Comparison of ENCODE assay signal across 15 cellular contexts in the genomic region with DNA sequence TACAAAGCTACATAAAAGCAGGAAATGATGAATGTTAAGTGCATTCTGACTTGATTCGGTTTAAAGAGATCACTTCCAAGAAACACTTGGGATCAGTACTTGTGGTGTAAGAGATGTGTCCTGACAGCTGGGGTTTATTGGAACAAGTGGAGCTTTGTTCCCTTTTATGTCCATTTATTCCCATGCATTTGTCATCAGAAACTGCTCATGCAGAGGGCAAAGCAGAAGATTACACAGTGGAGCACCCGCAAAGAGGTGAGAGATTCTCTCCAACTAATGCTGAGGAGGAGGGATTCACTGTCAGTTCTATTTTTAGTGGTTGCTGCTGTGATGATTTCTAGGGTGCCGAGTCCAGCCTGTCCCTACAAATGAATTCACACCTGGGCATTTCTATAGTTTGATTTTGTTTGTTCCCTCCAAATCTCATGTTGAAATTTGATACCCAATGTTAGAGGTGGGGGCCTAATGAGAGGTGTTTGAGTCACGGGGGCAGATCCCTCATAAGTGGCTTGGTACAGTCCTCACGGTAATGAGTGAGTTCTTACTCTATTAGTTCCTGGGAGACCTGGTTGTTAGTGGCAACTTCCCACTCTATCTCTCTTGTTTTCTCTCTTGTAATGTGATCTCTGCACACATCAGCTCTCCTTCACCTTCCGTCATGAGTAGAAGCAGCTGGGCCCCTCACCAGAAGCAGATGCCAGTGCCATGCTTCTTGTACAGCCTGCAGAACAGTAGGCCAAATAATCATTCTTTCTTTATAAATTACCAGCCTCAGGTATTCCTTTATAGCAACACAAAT. TPM values are rescaled to one million over a fixed set of nuclear protein-coding genes. Genes with fewer than 3 reads are reported as not detected.
DNase-seq lines count a peak whose midpoint lies in the region; ATAC-seq and TF ChIP-seq lines count a peak whose summit lies in the region.
"Had no signal": no experiment of that assay in that cellular context is flagged by ENCODE, and none has a peak within 500 bp of the region (broad histone marks: within the 10 kb centered on the region; RNA-seq: fewer than 3 reads in every experiment).

No MANE protein-coding gene starts in this region.

- in situ Hi-C loops in IMR-90 (cut with MboI; ENCODE audit: low sequenced_read_pairs) = no loop called here

- H4K20me1 ChIP-seq in IMR-90 (ENCODE audit: insufficient read depth, low read length) = no peaks in the 10 kb centered on the region

- ATAC-seq in IMR-90 (ENCODE audit: low read depth) = no peak
- no peak for ATAC-seq in naive thymus-derived CD8-positive, alpha-beta T cell
- ATAC-seq: upper lobe of right lung had no signal

- H3K4me3 Mint-ChIP-seq in naive thymus-derived CD8-positive, alpha-beta T cell = no peak overlapping the region
- H3K4me3 Mint-ChIP-seq: activated naive CD4-positive, alpha-beta T cell treated with anti-CD3 and anti-CD28 coated beads, Interleukin-2, amount 10 ng/mL, durations not matched to agents 7 days and 5 days had no signal

- no peaks in the 10 kb centered on the region for H3K4me1 ChIP-seq in IMR-90 (ENCODE audit: control insufficient read depth, insufficient read depth, low read length)
- H3K4me1 ChIP-seq in sigmoid colon = no peaks in the 10 kb centered on the region
- H3K4me1 ChIP-seq: upper lobe of right lung had no signal

- no peak overlapping the region for H3K9ac ChIP-seq in IMR-90 (ENCODE audit: low read depth, low read length)

- no peak overlapping the region for H3K4me3 ChIP-seq in IMR-90 (ENCODE audit: insufficient read depth, low read depth, low read length)
- no peak overlapping the region for H3K4me3 ChIP-seq in sigmoid colon
- H3K4me3 ChIP-seq: upper lobe of right lung had no signal

- H3K27ac ChIP-seq in IMR-90 (ENCODE audit: insufficient read depth, low read length) (no peak overlapping the region), caudate nucleus (ENCODE audit: low read depth, low read length) (peak overlapping the region; percentile 83), sigmoid colon (no peak overlapping the region)
- H3K27ac ChIP-seq: upper lobe of right lung had no signal

- CTCF ChIA-PET in IMR-90 (lab: Yijun Ruan, JAX) = no interaction called here

- H2AK9ac ChIP-seq in IMR-90 (replicated peaks; ENCODE audit: low read depth, low read length, poor library complexity) = no peak overlapping the region

- TF ChIP-seq CTCF in IMR-90 (conservative IDR thresholded peaks at IDR 0.05; ENCODE audit: low read depth, low read length) (no peak), sigmoid colon (IDR thresholded peaks at IDR 0.05) (no peak)

- H3K36me3 ChIP-seq in IMR-90 (ENCODE audit: control insufficient read depth, insufficient read depth, low read length) = no peaks in the 10 kb centered on the region
- no peaks in the 10 kb centered on the region for H3K36me3 ChIP-seq in sigmoid colon
- H3K36me3 ChIP-seq: upper lobe of right lung had no signal

- H2BK5ac ChIP-seq in IMR-90 (ENCODE audit: low read depth, low read length, poor library complexity, severe bottlenecking) = no peak overlapping the region

- no TSS peak for BruUV-seq in IMR-90 (replicated peaks; lab: Mats Ljungman, UMichigan)

- peaks cover 0 to 2% (median 0%) of the 10 kb centered on the region in 5 donors for H3K27me3 Mint-ChIP-seq in naive thymus-derived CD8-positive, alpha-beta T cell

- TF ChIP-seq RAD21 in IMR-90 (IDR thresholded peaks at IDR 0.05; ENCODE audit: low read length) = no peak

- DNase-seq in IMR-90 = peak; percentile 11
- peak; percentile 54 for DNase-seq in NCI-H2196 treated with DMSO at 0.1 percent for 48 hours (lab: John Stamatoyannopoulos, UW; ENCODE audit: unreplicated experiment)
- peak in 15 of 61 donors; percentile 1 to 56 (median 8) for DNase-seq in caudate nucleus (lab: John Stamatoyannopoulos, UW)
- peak; percentile 0 for DNase-seq in pulmonary artery endothelial cell (ENCODE audit: low read depth, low spot score)
- no peak for DNase-seq in sigmoid colon
- no peak for DNase-seq in dedifferentiated amniotic fluid mesenchymal stem cell (ENCODE audit: extremely low spot score)
- DNase-seq in naive thymus-derived CD8-positive, alpha-beta T cell = no peak
- no peak for DNase-seq in activated effector memory CD4-positive, alpha-beta T cell treated with anti-CD3 and anti-CD28 coated beads, Interleukin-2, amount 50 U/mL, for 16 hours
- DNase-seq: activated CD4-positive, alpha-beta T cell treated with anti-CD3 and anti-CD28 coated beads, Interleukin-2, amount 50 U/mL, for 1 hour; activated naive CD4-positive, alpha-beta T cell treated with anti-CD3 and anti-CD28 coated beads, Interleukin-2, amount 10 ng/mL, durations not matched to agents 7 days and 5 days; NCI-H446; SW 1271; upper lobe of right lung had no signal

- no peak overlapping the region for H4K8ac ChIP-seq in IMR-90 (ENCODE audit: low read depth in 2 of 2, low read length in 2 of 2)

- H2BK15ac ChIP-seq in IMR-90 (ENCODE audit: low read depth, low read length) = no peak overlapping the region

- no peaks in the 10 kb centered on the region for H3K4me1 Mint-ChIP-seq in naive thymus-derived CD8-positive, alpha-beta T cell
- H3K4me1 Mint-ChIP-seq: activated naive CD4-positive, alpha-beta T cell treated with anti-CD3 and anti-CD28 coated beads, Interleukin-2, amount 10 ng/mL, durations not matched to agents 7 days and 5 days had no signal

- WGBS in IMR-90 (ENCODE audit: extremely low coverage in 2 of 2, insufficient read length in 1 of 2), 2 experiments = 17% methylated on average over 1 of the region's 6 CpGs; no CpG with 5 or more reads in 1 of the 2 experiments
- WGBS in sigmoid colon, 2 donors = 69 to 79% methylated on average over 6 of the region's 6 CpGs

- H3K27me3 ChIP-seq in IMR-90 (ENCODE audit: control insufficient read depth, insufficient read depth, low read length) (no peaks in the 10 kb centered on the region), sigmoid colon (no peaks in the 10 kb centered on the region)
- H3K27me3 ChIP-seq: upper lobe of right lung had no signal

- no peak for TF ChIP-seq EP300 in sigmoid colon (IDR thresholded peaks at IDR 0.05)

- H3K18ac ChIP-seq in IMR-90 (ENCODE audit: low read depth, low read length) = no peak overlapping the region

- no peak overlapping the region for H2AFZ ChIP-seq in IMR-90 (replicated peaks; ENCODE audit: low read length, poor library complexity)

- H3K9me1 ChIP-seq in IMR-90 (ENCODE audit: insufficient read depth, low read length) = no peaks in the 10 kb centered on the region

- H2BK20ac ChIP-seq in IMR-90 (ENCODE audit: low read depth, low read length) = no peak overlapping the region

- intact Hi-C loops in IMR-90 (cut with micrococcal nuclease) = no loop called here
- intact Hi-C loops in sigmoid colon (cut with DNase I) = no loop called here

- no peak overlapping the region for H3K56ac ChIP-seq in IMR-90 (ENCODE audit: extremely low read depth, insufficient read depth, low read length)

- POLR2A ChIA-PET in IMR-90 (lab: Charles Lee; ENCODE audit: unreplicated experiment) = no interaction called here
- POLR2A ChIA-PET in naive thymus-derived CD8-positive, alpha-beta T cell (lab: Charles Lee) = interaction anchor here (0.7 kb wide), 1 partner anchor 11 kb away, joined by 3 read pairs; no protein-coding TSS in a partner anchor

- no peak overlapping the region for H3K23ac ChIP-seq in IMR-90 (ENCODE audit: low read depth, low read length)

- no peaks in the 10 kb centered on the region for H3K79me1 ChIP-seq in IMR-90 (ENCODE audit: low read depth in 1 of 2, low read length in 2 of 2)

- H4K5ac ChIP-seq in IMR-90 (ENCODE audit: low read depth, low read length) = no peak overlapping the region

- H3K9me3 ChIP-seq in IMR-90 (ENCODE audit: control insufficient read depth, insufficient read depth, low read length) (no peaks in the 10 kb centered on the region), sigmoid colon (no peaks in the 10 kb centered on the region)
- H3K9me3 ChIP-seq: upper lobe of right lung had no signal

- no peak overlapping the region for H2BK120ac ChIP-seq in IMR-90 (ENCODE audit: low read depth, low read length)

- dilution Hi-C loops in IMR-90 (cut with HindIII; ENCODE audit: low sequenced_read_pairs, unreplicated experiment) = no loop called here

- H3K27ac Mint-ChIP-seq in naive thymus-derived CD8-positive, alpha-beta T cell = no peak overlapping the region
- H3K27ac Mint-ChIP-seq: activated naive CD4-positive, alpha-beta T cell treated with anti-CD3 and anti-CD28 coated beads, Interleukin-2, amount 10 ng/mL, durations not matched to agents 7 days and 5 days had no signal

- no peak overlapping the region for H3K4me2 ChIP-seq in IMR-90 (ENCODE audit: low read depth, low read length)

- H3K9me3 Mint-ChIP-seq in naive thymus-derived CD8-positive, alpha-beta T cell = no peaks in the 10 kb centered on the region
- H3K9me3 Mint-ChIP-seq: activated naive CD4-positive, alpha-beta T cell treated with anti-CD3 and anti-CD28 coated beads, Interleukin-2, amount 10 ng/mL, durations not matched to agents 7 days and 5 days had no signal

- no peak for TF ChIP-seq POLR2A in IMR-90 (IDR thresholded peaks at IDR 0.05; ENCODE audit: low read depth, low read length)
- no peak for TF ChIP-seq POLR2A in sigmoid colon (IDR thresholded peaks at IDR 0.05)

- no peaks in the 10 kb centered on the region for H3K36me3 Mint-ChIP-seq in naive thymus-derived CD8-positive, alpha-beta T cell
- H3K36me3 Mint-ChIP-seq: activated naive CD4-positive, alpha-beta T cell treated with anti-CD3 and anti-CD28 coated beads, Interleukin-2, amount 10 ng/mL, durations not matched to agents 7 days and 5 days had no signal

- H3K14ac ChIP-seq in IMR-90 (replicated peaks; ENCODE audit: low read depth, low read length) = no peak overlapping the region

- H2AK5ac ChIP-seq in IMR-90 (ENCODE audit: low read depth, low read length) = no peak overlapping the region

- H3K4ac ChIP-seq in IMR-90 (ENCODE audit: low read depth, low read length) = no peak overlapping the region

- no peak overlapping the region for H4K91ac ChIP-seq in IMR-90 (ENCODE audit: insufficient read depth, low read depth, low read length)

RNA-seq across cellular contexts. Expression of gene KCNK10, which starts 29.4 kb away (rescaled TPM):
- not detected in 2 replicates for total RNA-seq in IMR-90 (2012; rRNA removed)
- polyA plus RNA-seq in IMR-90 (2012; rRNA removed) = not detected in 2 replicates
- not detected in 2 replicates for polyA plus RNA-seq in IMR-90 (2012; cell fraction: cytosol; rRNA removed)
- not detected in 2 replicates for polyA plus RNA-seq in IMR-90 (2012; cell fraction: nucleus; rRNA removed; ENCODE audit: low replicate concordance)
- 0.13 TPM in 1 of 2 replicates, not detected in the other for total RNA-seq in pulmonary artery endothelial cell
- total RNA-seq in sigmoid colon = under 1 TPM in 3 of 4 donors, not detected in 1; 0.14 to 0.36 (median 0.33) TPM
- under 1 TPM; under 0.01 to 0.60 (median 0.23) TPM for polyA plus RNA-seq in sigmoid colon
- not detected for total RNA-seq in naive thymus-derived CD8-positive, alpha-beta T cell
- not detected for polyA plus RNA-seq in naive thymus-derived CD8-positive, alpha-beta T cell
- total RNA-seq: dermis microvascular lymphatic vessel endothelial cell, lung microvascular endothelial cell had no signal

RNA-seq across cellular contexts. Expression of gene SPATA7, which starts 33.0 kb away (rescaled TPM):
- total RNA-seq in IMR-90 (2012; rRNA removed) = 10.0 and 12.8 TPM in 2 replicates
- polyA plus RNA-seq in IMR-90 (2012; rRNA removed) = 5.4 and 6.6 TPM in 2 replicates
- 2.1 and 3.2 TPM in 2 replicates for polyA plus RNA-seq in IMR-90 (2012; cell fraction: cytosol; rRNA removed)
- polyA plus RNA-seq in IMR-90 (2012; cell fraction: nucleus; rRNA removed; ENCODE audit: low replicate concordance) = 4.2 and 14.7 TPM in 2 replicates
- total RNA-seq in pulmonary artery endothelial cell = 8.3 and 10.2 TPM in 2 replicates
- 10 to 100 TPM; 15.5 to 38.8 (median 35.1) TPM for total RNA-seq in sigmoid colon
- polyA plus RNA-seq in sigmoid colon = 1 to 10 TPM; 3.6 to 6.0 (median 4.2) TPM
- total RNA-seq in naive thymus-derived CD8-positive, alpha-beta T cell = 1 to 10 TPM; 3.7 to 3.8 TPM
- 1 to 10 TPM; 4.0 to 5.6 (median 4.4) TPM for polyA plus RNA-seq in naive thymus-derived CD8-positive, alpha-beta T cell

Comparison
In these comparisons a context has a peak if more than half of its experiments do, and no peak if none do; other contexts are left out.
1. DNase-seq: peak in IMR-90 (single experiment), NCI-H2196 treated with DMSO at 0.1 percent for 48 hours (single experiment) and pulmonary artery endothelial cell (single experiment); none in sigmoid colon (single experiment), dedifferentiated amniotic fluid mesenchymal stem cell (single experiment), naive thymus-derived CD8-positive, alpha-beta T cell (0 of 10) and activated effector memory CD4-positive, alpha-beta T cell treated with anti-CD3 and anti-CD28 coated beads, Interleukin-2, amount 50 U/mL, for 16 hours (single experiment).